ENCODE assay signal across 8 cellular contexts in genomic region chr14:57390037-57390805, GRCh38. TPM values are rescaled to one million over a fixed set of nuclear protein-coding genes. Genes with fewer than 3 reads are reported as not detected.
A peak's percentile ranks its signal among the peaks of the same experiment; 100 is the strongest.
DNase-seq lines count a peak whose midpoint lies in the region; ATAC-seq, FAIRE-seq and TF ChIP-seq lines count a peak whose summit lies in the region.

Gene NAA30, plus strand, starts transcription at chr14:57390586. Its CDS starts 372 bp downstream, at chr14:57390958.

- intact Hi-C loops in HepG2 (cut with micrococcal nuclease; ENCODE audit: unreplicated experiment), result loop anchor here (2.0 to 5.0 kb wide), 2 partner anchors 43 to 123 kb away; partner anchors contain the start of genes AP5M1 and EXOC5

- H3K27ac ChIP-seq in C4-2B (peak within 1 kb of the TSS; percentile 81), HepG2 (ENCODE audit: extremely low read length, insufficient read depth, low read length) (peak within 1 kb of the TSS; percentile 81)

- peak; percentile 23 for FAIRE-seq in HepG2 (lab: Jason Lieb, UNC)

- no peaks in the 10 kb centered on the region; a peak in 1 of 5 replicates for H3K27me3 ChIP-seq in HepG2 (ENCODE audit: control insufficient read depth in 1 of 2, insufficient read depth in 2 of 2, low read length in 2 of 2)

- in situ Hi-C loops in HepG2 (cut with HindIII; ENCODE audit: extremely low pct_ligation_motif_present, low pct_unique_long_range_greater_than_20kb), result no loop called here

- TF ChIP-seq RAD21 in HepG2 (CRISPR knock-in tag; IDR thresholded peaks at IDR 0.05), result no peak

- CTCF ChIA-PET in HepG2 (lab: Yijun Ruan, JAX; ENCODE audit: low intra/inter-chr PET ratio, low total read pairs), result no interaction called here

- H3K4me1 ChIP-seq in HepG2 (ENCODE audit: insufficient read depth, low read length), result peaks cover 35% of the 10 kb centered on the region

- peak within 1 kb of the TSS; percentile 86 for H3K9ac ChIP-seq in HepG2 (ENCODE audit: insufficient read depth, low read depth, low read length)

- peak; percentile 53 to 83; a peak in 3 of 4 replicates for TF ChIP-seq POLR2A in HepG2 (IDR thresholded peaks at IDR 0.05; ENCODE audit: insufficient read depth in 1 of 2, low read depth in 2 of 2, low read length in 2 of 2)

- ATAC-seq in GM19351 (IDR thresholded peaks at IDR 0.05; ENCODE audit: unreplicated experiment) (peak; percentile 74), HG03520 (IDR thresholded peaks at IDR 0.05; ENCODE audit: unreplicated experiment) (peak; percentile 72), HepG2 (peak; percentile 86)

- peaks cover 41% of the 10 kb centered on the region for H3K79me2 ChIP-seq in HepG2 (ENCODE audit: insufficient read depth, low read length)

- TF ChIP-seq CTCF in C4-2B (conservative IDR thresholded peaks at IDR 0.05) (no peak), HepG2 (CRISPR knock-in tag; IDR thresholded peaks at IDR 0.05) (0 out of 2 replicates have a peak, but pooled peaks have one; percentile 2)

- peak within 1 kb of the TSS; percentile 94 for H3K4me2 ChIP-seq in HepG2 (ENCODE audit: low read depth, low read length)

- peak within 1 kb of the TSS; percentile 70 for H2AFZ ChIP-seq in HepG2 (ENCODE audit: low read length)

- 4% methylated on average over 16 of the region's 62 CpGs for WGBS in HepG2 (ENCODE audit: low lambda C conversion rate)

- H3K9me3 ChIP-seq in HepG2 (ENCODE audit: low read length), result no peaks in the 10 kb centered on the region

- POLR2A ChIA-PET in HepG2 (lab: Yijun Ruan, JAX), result interaction anchor here (0.7 to 2.5 kb wide), 11 partner anchors 9 to 811 kb away, joined by 3 to 10 read pairs (median 4); partner anchors contain the start of genes AP5M1, EXOC5 and TMEM260

- BruUV-seq in HepG2 (replicated peaks; lab: Mats Ljungman, UMichigan), result no TSS peak

- H3K4me3 ChIP-seq in HepG2 (replicated peaks in 1 of 3; ENCODE audit: insufficient read depth in 1 of 3, low read depth in 2 of 3, low read length in 3 of 3), result peak within 1 kb of the TSS; percentile 89 to 95 (median 94)

- peaks cover 7% of the 10 kb centered on the region; the same call in 1 of the 2 replicates for H4K20me1 ChIP-seq in HepG2 (ENCODE audit: insufficient read depth, low read length)

- DNase-seq in NCI-H748 (lab: John Stamatoyannopoulos, UW; ENCODE audit: unreplicated experiment) (peak; percentile 94), dermis blood vessel endothelial cell (peak; percentile 95), HepG2 (ENCODE audit: low spot score) (peak; percentile 86)
- DNase-seq in activated CD4-positive, alpha-beta T cell treated with anti-CD3 and anti-CD28 coated beads, Interleukin-2, amount 50 U/mL, for 1 hour, result peak; percentile 90
- peak; percentile 81 to 82 for DNase-seq in stimulated activated CD4-positive, alpha-beta T cell treated with anti-CD3 and anti-CD28 coated beads, Interleukin-2, amount 100 ng/mL, for 48 hours

- no peaks in the 10 kb centered on the region for H3K36me3 ChIP-seq in HepG2 (replicated peaks in 1 of 2; ENCODE audit: control insufficient read depth in 1 of 2, insufficient read depth in 2 of 2, low read length in 2 of 2)

- TF ChIP-seq EP300 in HepG2 (IDR thresholded peaks at IDR 0.05; ENCODE audit: low read depth in 2 of 2, low read length in 2 of 2) (no peak), HepG2 (CRISPR knock-in tag; IDR thresholded peaks at IDR 0.05; ENCODE audit: borderline replicate concordance) (no peak)

TF ChIP-seq in HepG2, 621 proteins besides CTCF, POLR2A, EP300 and RAD21 (continues in another document):
- TF ChIP-seq ZBTB26 (CRISPR knock-in tag; IDR thresholded peaks at IDR 0.05; ENCODE audit: borderline replicate concordance), result peak; percentile 34; the same call in 1 of the 2 replicates
- peak; percentile 37; the same call in 1 of the 2 replicates for TF ChIP-seq ZNF564 (CRISPR knock-in tag; IDR thresholded peaks at IDR 0.05)
- peak; percentile 80 for TF ChIP-seq ZFY (CRISPR knock-in tag; IDR thresholded peaks at IDR 0.05)
- TF ChIP-seq MLX (CRISPR knock-in tag; IDR thresholded peaks at IDR 0.05), result no peak

RNA-seq across cellular contexts. Expression of gene NAA30, which starts in this region (rescaled TPM):
- total RNA-seq in dermis blood vessel endothelial cell (31.7 and 34.7 TPM in 2 replicates), HepG2 (2016; rRNA removed; fragmentation: Illumina TruSeq; extraction: Trizol) (18.4 and 21.6 TPM in 2 replicates)
- 0.97 and 1.5 TPM in 2 replicates for total RNA-seq in HepG2 (2016; cell fraction: cytosol; rRNA removed; fragmentation: Illumina TruSeq; extraction: Trizol; ENCODE audit: low read depth)
- 16.9 and 22.2 TPM in 2 replicates for total RNA-seq in HepG2 (2016; cell fraction: insoluble cytoplasmic fraction; rRNA removed; fragmentation: Illumina TruSeq; extraction: Trizol)
- 7.4 and 7.8 TPM in 2 replicates for total RNA-seq in HepG2 (2016; cell fraction: membrane; rRNA removed; fragmentation: Illumina TruSeq; extraction: Trizol)
- 11.2 and 12.6 TPM in 2 replicates for total RNA-seq in HepG2 (2016; cell fraction: nucleus; rRNA removed; fragmentation: Illumina TruSeq; extraction: Trizol)
- polyA plus RNA-seq in HepG2 (2011; rRNA removed), result 9.2 and 10.8 TPM in 2 replicates
- 2.0 and 3.9 TPM in 2 replicates for polyA plus RNA-seq in HepG2 (2011; cell fraction: cytosol; rRNA removed)
- 2.3 and 3.4 TPM in 2 replicates for polyA plus RNA-seq in HepG2 (2011; cell fraction: nucleus; rRNA removed)
- 9.0 and 11.6 TPM in 2 replicates for polyA plus RNA-seq in HepG2 (2012)
- polyA plus RNA-seq in HepG2 (2016; cell fraction: cytosol; fragmentation: Illumina TruSeq; extraction: Trizol; ENCODE audit: low read depth), result 0.99 and 1.0 TPM in 2 replicates
- 18.9 and 19.3 TPM in 2 replicates for polyA plus RNA-seq in HepG2 (2016; cell fraction: insoluble cytoplasmic fraction; fragmentation: Illumina TruSeq; extraction: Trizol; ENCODE audit: low read depth)
- polyA plus RNA-seq in HepG2 (2016; cell fraction: membrane; fragmentation: Illumina TruSeq; extraction: Trizol; ENCODE audit: low read depth), result 4.0 and 5.6 TPM in 2 replicates
- 11.5 and 13.2 TPM in 2 replicates for polyA plus RNA-seq in HepG2 (2016; cell fraction: nucleus; fragmentation: Illumina TruSeq; extraction: Trizol; ENCODE audit: insufficient read depth, low read depth)
- polyA minus RNA-seq in HepG2 (2011; rRNA and poly(A)+ RNA removed; ENCODE audit: low replicate concordance), result 6.2 and 11.6 TPM in 2 replicates
- 6.9 and 11.0 TPM in 2 replicates for polyA minus RNA-seq in HepG2 (2011; cell fraction: cytosol; rRNA and poly(A)+ RNA removed)
- 13.4 and 21.5 TPM in 2 replicates for polyA minus RNA-seq in HepG2 (2011; cell fraction: nucleus; rRNA and poly(A)+ RNA removed)

Comparison
In these comparisons a context has a peak if more than half of its experiments do, and no peak if none do; other contexts are left out.
1. Peak in every context shown above with its lines: DNase-seq, ATAC-seq, H3K4me3 ChIP-seq and H3K27ac ChIP-seq.